Comparison of ENCODE assay signal across 8 cellular contexts in the genomic region with DNA sequence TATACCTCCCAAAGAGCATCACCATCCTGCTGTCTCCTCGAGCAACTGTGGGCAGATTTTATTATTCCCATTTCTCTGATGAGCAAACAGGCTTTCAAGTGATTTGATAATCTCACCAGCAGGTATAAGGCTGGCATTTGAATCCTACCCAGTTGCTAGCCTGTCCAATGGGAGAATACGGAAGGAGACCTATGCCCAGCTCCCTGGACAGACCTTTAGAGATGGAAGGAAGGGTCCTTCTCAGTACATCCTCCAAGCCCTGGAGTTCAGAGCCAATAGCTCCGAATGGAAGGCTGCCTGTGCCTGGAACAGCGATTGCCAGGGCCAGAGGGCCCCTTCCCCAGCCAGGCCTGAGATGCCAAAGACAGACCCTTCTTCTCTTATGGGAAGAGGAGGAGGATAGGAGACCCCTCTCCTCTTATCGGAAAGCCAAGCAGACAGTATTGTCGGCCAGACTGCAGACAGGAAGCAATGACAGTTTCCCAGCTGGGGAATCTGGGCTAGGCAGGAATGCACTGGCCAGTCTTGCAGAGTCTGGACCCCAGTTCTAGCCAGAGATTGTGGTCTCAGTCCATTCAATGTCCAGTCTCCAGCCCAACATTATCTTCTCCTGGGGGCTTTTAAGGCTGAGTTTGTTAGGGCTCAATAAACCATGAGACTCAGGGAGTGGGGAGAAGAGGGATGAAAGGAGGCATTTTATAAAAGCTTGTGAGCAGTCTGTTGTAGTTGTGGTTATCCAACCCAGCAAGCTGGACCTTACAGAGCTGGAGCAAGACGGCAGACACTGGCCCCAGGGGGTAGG. TPM values are rescaled to one million over a fixed set of nuclear protein-coding genes. Genes with fewer than 3 reads are reported as not detected.
A peak's percentile ranks its signal among the peaks of the same experiment; 100 is the strongest.
DNase-seq lines count a peak whose midpoint lies in the region; ATAC-seq and TF ChIP-seq lines count a peak whose summit lies in the region.

No MANE protein-coding gene starts in this region.

- H3K9me3 ChIP-seq in gastroesophageal sphincter (no peaks in the 10 kb centered on the region), MG63 (no peaks in the 10 kb centered on the region)

- H3K36me3 Mint-ChIP-seq in activated CD8-positive, alpha-beta T cell treated with anti-CD3 and anti-CD28 coated beads for 36 hours (ENCODE audit: low read depth) = peaks cover 12% of the 10 kb centered on the region

- POLR2A ChIA-PET in activated CD8-positive, alpha-beta T cell treated with anti-CD3 and anti-CD28 coated beads for 36 hours (lab: Charles Lee) = interaction anchor here (0.9 to 9.3 kb wide), 5 partner anchors 9 to 256 kb away, joined by 3 to 139 read pairs (median 10); partner anchors contain the start of gene UBR4

- no peaks in the 10 kb centered on the region for H3K9me3 Mint-ChIP-seq in activated CD8-positive, alpha-beta T cell treated with anti-CD3 and anti-CD28 coated beads for 36 hours

- H3K4me3 ChIP-seq in GM12864 (ENCODE audit: low read depth, low read length) (peak overlapping the region; percentile 68), gastroesophageal sphincter (peak overlapping the region; percentile 89 to 90), skeletal muscle cell (ENCODE audit: low read depth, low read length) (peak overlapping the region; percentile 75), MG63 (no peak overlapping the region)

- DNase-seq in GM12864 (ENCODE audit: low read depth) (no peak), skeletal muscle cell (ENCODE audit: low read depth) (no peak), MG63 (no peak), GM19238 (ENCODE audit: insufficient read length, low spot score) (no peak)
- no peak for DNase-seq in activated CD8-positive, alpha-beta T cell treated with anti-CD3 and anti-CD28 coated beads for 36 hours

- peak overlapping the region; percentile 82 for H3K4me3 Mint-ChIP-seq in activated CD8-positive, alpha-beta T cell treated with anti-CD3 and anti-CD28 coated beads for 36 hours

- H3K27me3 ChIP-seq in gastroesophageal sphincter = no peaks in the 10 kb centered on the region
- H3K27me3 ChIP-seq in MG63 = no peaks in the 10 kb centered on the region

- TF ChIP-seq CTCF in GM12864 (IDR thresholded peaks at IDR 0.05; ENCODE audit: low read depth, low read length, missing control alignments) (no peak), gastroesophageal sphincter (IDR thresholded peaks at IDR 0.05) (no peak)
- no peak for TF ChIP-seq CTCF in activated CD8-positive, alpha-beta T cell treated with anti-CD3 and anti-CD28 coated beads for 36 hours (IDR thresholded peaks at IDR 0.05)

- H3K4me1 Mint-ChIP-seq in activated CD8-positive, alpha-beta T cell treated with anti-CD3 and anti-CD28 coated beads for 36 hours (ENCODE audit: low read depth) = peaks cover 74% of the 10 kb centered on the region

- intact Hi-C loops in activated CD8-positive, alpha-beta T cell treated with anti-CD3 and anti-CD28 coated beads for 36 hours (cut with micrococcal nuclease) = loop anchor here (2.0 to 5.0 kb wide), 2 partner anchors 28 to 47 kb away; no protein-coding TSS in a partner anchor

- H3K36me3 ChIP-seq in gastroesophageal sphincter (no peaks in the 10 kb centered on the region), MG63 (no peaks in the 10 kb centered on the region)

- TF ChIP-seq EP300 in gastroesophageal sphincter (IDR thresholded peaks at IDR 0.05) = no peak

- peak overlapping the region; percentile 3 to 97 (median 92) for H3K27ac ChIP-seq in gastroesophageal sphincter

- H3K4me1 ChIP-seq in gastroesophageal sphincter = peaks cover 0 to 69% (median 41%) of the 10 kb centered on the region in 3 donors

- 4 to 29% methylated on average over 3 to 4 of the region's 7 CpGs for WGBS in gastroesophageal sphincter (ENCODE audit: low coverage in 1 of 2), 2 donors

- no peaks in the 10 kb centered on the region for H3K27me3 Mint-ChIP-seq in activated CD8-positive, alpha-beta T cell treated with anti-CD3 and anti-CD28 coated beads for 36 hours

- no peak for ATAC-seq in activated CD8-positive, alpha-beta T cell treated with anti-CD3 and anti-CD28 coated beads for 36 hours
- ATAC-seq in gastroesophageal sphincter = no peak
- ATAC-seq in GM19397 (IDR thresholded peaks at IDR 0.05; ENCODE audit: unreplicated experiment) = no peak
- ATAC-seq in GM18502 (IDR thresholded peaks at IDR 0.05; ENCODE audit: poor library complexity, unreplicated experiment) = no peak

- CTCF ChIA-PET in activated CD8-positive, alpha-beta T cell treated with anti-CD3 and anti-CD28 coated beads for 36 hours (lab: Charles Lee) = interaction anchor here (0.9 to 4.0 kb wide), 7 partner anchors 8 to 57 kb away, joined by 3 to 19 read pairs (median 4); no protein-coding TSS in a partner anchor

- TF ChIP-seq POLR2A in gastroesophageal sphincter (IDR thresholded peaks at IDR 0.05) = no peak

- peak overlapping the region; percentile 49 for H3K27ac Mint-ChIP-seq in activated CD8-positive, alpha-beta T cell treated with anti-CD3 and anti-CD28 coated beads for 36 hours

RNA-seq across cellular contexts. Expression of gene IFFO2, which starts 2.0 kb away (rescaled TPM):
- total RNA-seq in activated CD8-positive, alpha-beta T cell treated with anti-CD3 and anti-CD28 coated beads for 36 hours = 10 to 100 TPM; 23.7 to 26.4 TPM
- 10 to 100 TPM in 3 of 4 donors, 1 to 10 TPM in 1; 9.3 to 18.4 (median 12.7) TPM for total RNA-seq in gastroesophageal sphincter
- total RNA-seq in MG63 (2014; rRNA removed; shearing (Covaris generic); ENCODE audit: low replicate concordance) = 3.9 and 4.3 TPM in 2 replicates

RNA-seq across cellular contexts. Expression of gene ALDH4A1, which starts 52.1 kb away (rescaled TPM):
- 1 to 10 TPM; 3.9 to 4.3 TPM for total RNA-seq in activated CD8-positive, alpha-beta T cell treated with anti-CD3 and anti-CD28 coated beads for 36 hours
- total RNA-seq in gastroesophageal sphincter = 10 to 100 TPM; 19.9 to 24.8 (median 22.5) TPM
- total RNA-seq in MG63 (2014; rRNA removed; shearing (Covaris generic); ENCODE audit: low replicate concordance) = 5.3 and 23.6 TPM in 2 replicates
